In genomic region chr13:68170961-68171360, GRCh38 we compare ENCODE assay signal across 19 cellular contexts.
"Had no signal": no experiment of that assay in that cellular context is flagged by ENCODE, and none has a peak within 500 bp of the region (broad histone marks: within the 10 kb centered on the region; RNA-seq: fewer than 3 reads in every experiment).

No MANE protein-coding gene starts in this region.

- H3K4me1 Mint-ChIP-seq: immature natural killer cell, memory B cell, neural progenitor cell had no signal

- H3K27me3 Mint-ChIP-seq: memory B cell had no signal

- H3K27ac ChIP-seq: dorsolateral prefrontal cortex, neural progenitor cell, prostate gland, right atrium auricular region, sigmoid colon, thoracic aorta, tibial nerve, upper lobe of left lung had no signal

- H3K9ac ChIP-seq: neural progenitor cell had no signal

- H3K27me3 ChIP-seq: dorsolateral prefrontal cortex, neural progenitor cell, right atrium auricular region, sigmoid colon, tibial nerve, upper lobe of left lung had no signal

- H3K4me2 ChIP-seq: neural progenitor cell had no signal

- H3K27ac Mint-ChIP-seq: immature natural killer cell, memory B cell, nephron, neural progenitor cell had no signal

- H3K4me1 ChIP-seq: neural progenitor cell, prostate gland, right atrium auricular region, sigmoid colon, tibial nerve, upper lobe of left lung had no signal

- H3K4me3 ChIP-seq: dorsolateral prefrontal cortex, lung, neural progenitor cell, prostate gland, right atrium auricular region, sigmoid colon, thoracic aorta, tibial nerve, upper lobe of left lung had no signal

- H3K9me3 ChIP-seq: prostate gland, right atrium auricular region, sigmoid colon, thoracic aorta had no signal

- H3K36me3 ChIP-seq: neural progenitor cell, prostate gland, right atrium auricular region, sigmoid colon, thoracic aorta, tibial nerve, upper lobe of left lung had no signal

- H3K9me3 Mint-ChIP-seq: memory B cell had no signal

- H3K36me3 Mint-ChIP-seq: immature natural killer cell, memory B cell, neural progenitor cell had no signal

- DNase-seq: cerebellar nuclear complex; effector CD4-positive, alpha-beta T cell; hypothalamus; immature natural killer cell; islet precursor cell; nucleus accumbens; sigmoid colon; stimulated activated naive CD4-positive, alpha-beta T cell; substantia nigra had no signal

- H2AFZ ChIP-seq: neural progenitor cell had no signal

- H3K4me3 Mint-ChIP-seq: immature natural killer cell, memory B cell, nephron, neural progenitor cell had no signal
